ENCODE assay signal across 8 cellular contexts in genomic region chr21:14697769-14698168, GRCh38.
"Had no signal": no experiment of that assay in that cellular context is flagged by ENCODE, and none has a peak within 500 bp of the region (broad histone marks: within the 10 kb centered on the region; RNA-seq: fewer than 3 reads in every experiment).

No MANE protein-coding gene starts in this region.

- H3K36me3 ChIP-seq: HAP-1 had no signal

- H3K9me3 ChIP-seq: HAP-1 had no signal

- DNase-seq: GM23248, GOT3, H7, H9, HCEC 1CT, HFFc6 had no signal

- H3K4me3 ChIP-seq: GM23248, HAP-1 had no signal

- H2AFZ ChIP-seq: GM23248 had no signal

- H3K27ac ChIP-seq: GM23248 had no signal

- ATAC-seq: HCT116 had no signal

- H3K9me3 Mint-ChIP-seq: H9 had no signal

- H3K4me1 ChIP-seq: HAP-1 had no signal

- H3K4me3 Mint-ChIP-seq: H9, HFFc6 had no signal

- H3K27ac Mint-ChIP-seq: H9, HFFc6 had no signal
